In genomic region chr4:86924805-86925204, GRCh38 we compare ENCODE assay signal across 15 cellular contexts. TPM values are rescaled to one million over a fixed set of nuclear protein-coding genes. Genes with fewer than 3 reads are reported as not detected.
DNase-seq lines count a peak whose midpoint lies in the region; ATAC-seq, FAIRE-seq and TF ChIP-seq lines count a peak whose summit lies in the region.
"Had no signal": no experiment of that assay in that cellular context is flagged by ENCODE, and none has a peak within 500 bp of the region (broad histone marks: within the 10 kb centered on the region; RNA-seq: fewer than 3 reads in every experiment).

No MANE protein-coding gene starts in this region.

- no peak overlapping the region for H3K9ac ChIP-seq in BLaER1 treated with 17β-estradiol and CSF1 and Interleukin-3, amounts not matched to agents 10 nM and 100 nM

- H3K36me3 Mint-ChIP-seq in activated naive CD8-positive, alpha-beta T cell treated with anti-CD3 and anti-CD28 coated beads, Interleukin-2, amount 50 U/mL, for 24 hours (ENCODE audit: low read depth): no peaks in the 10 kb centered on the region

- peak; percentile 73 for FAIRE-seq in RCC 7860 (lab: Jason Lieb, UNC)
- FAIRE-seq: TTC549 had no signal

- intact Hi-C loops in left ventricle myocardium superior (cut with micrococcal nuclease): loop anchor here (5.0 kb wide), 1 partner anchor 307 kb away; no protein-coding TSS in a partner anchor

- H3K9me3 Mint-ChIP-seq in activated naive CD8-positive, alpha-beta T cell treated with anti-CD3 and anti-CD28 coated beads, Interleukin-2, amount 50 U/mL, for 24 hours: no peaks in the 10 kb centered on the region
- H3K9me3 Mint-ChIP-seq: memory B cell had no signal

- H3K27me3 Mint-ChIP-seq in activated naive CD8-positive, alpha-beta T cell treated with anti-CD3 and anti-CD28 coated beads, Interleukin-2, amount 50 U/mL, for 24 hours: no peaks in the 10 kb centered on the region
- H3K27me3 Mint-ChIP-seq: B cell, memory B cell had no signal

- H3K27ac ChIP-seq in BLaER1 treated with 17β-estradiol and CSF1 and Interleukin-3, amounts not matched to agents 10 nM and 100 nM: peak overlapping the region in 5 of 11 experiments; percentile 0 to 50 (median 22); a peak in 7 of 22 replicates
- H3K27ac ChIP-seq: body of pancreas, tibial artery had no signal

- H3K4me1 Mint-ChIP-seq in activated naive CD8-positive, alpha-beta T cell treated with anti-CD3 and anti-CD28 coated beads, Interleukin-2, amount 50 U/mL, for 24 hours: peaks cover 25% of the 10 kb centered on the region

- no peak for TF ChIP-seq CTCF in choroid plexus epithelial cell (conservative IDR thresholded peaks at IDR 0.05; ENCODE audit: low read depth, low read length)

- DNase-seq in RCC 7860 (ENCODE audit: low spot score): peak; percentile 91
- peak; percentile 85 for DNase-seq in choroid plexus epithelial cell (ENCODE audit: low read depth)
- peak; percentile 85 to 86 for DNase-seq in lung microvascular endothelial cell (ENCODE audit: low read depth in 2 of 2)
- no peak for DNase-seq in left ventricle myocardium superior
- DNase-seq in activated naive CD8-positive, alpha-beta T cell treated with anti-CD3 and anti-CD28 coated beads, Interleukin-2, amount 50 U/mL, for 24 hours: no peak
- no peak for DNase-seq in NCI-H1092 treated with DMSO at 0.1 percent for 48 hours (lab: John Stamatoyannopoulos, UW)
- DNase-seq in T-helper 1 cell: no peak
- DNase-seq: body of pancreas, NCI-H1930, psoas muscle had no signal

- no peak for ATAC-seq in left ventricle myocardium superior
- no peak for ATAC-seq in activated naive CD8-positive, alpha-beta T cell treated with anti-CD3 and anti-CD28 coated beads, Interleukin-2, amount 50 U/mL, for 24 hours
- ATAC-seq: body of pancreas, psoas muscle had no signal

- peaks cover 6 to 50% (median 22%) of the 10 kb centered on the region in 11 experiments; a peak in 17 of 22 replicates for H3K36me3 ChIP-seq in BLaER1 treated with 17β-estradiol and CSF1 and Interleukin-3, amounts not matched to agents 10 nM and 100 nM

- H4K20me1 ChIP-seq in BLaER1 treated with 17β-estradiol and CSF1 and Interleukin-3, amounts not matched to agents 10 nM and 100 nM: no peaks in the 10 kb centered on the region

- H3K4me1 ChIP-seq in BLaER1 treated with 17β-estradiol and CSF1 and Interleukin-3, amounts not matched to agents 10 nM and 100 nM: peaks cover 18 to 91% (median 61%) of the 10 kb centered on the region in 10 experiments

- H3K27ac Mint-ChIP-seq in activated naive CD8-positive, alpha-beta T cell treated with anti-CD3 and anti-CD28 coated beads, Interleukin-2, amount 50 U/mL, for 24 hours: no peak overlapping the region
- H3K27ac Mint-ChIP-seq: B cell, memory B cell had no signal

- H3K27me3 ChIP-seq in BLaER1 treated with 17β-estradiol and CSF1 and Interleukin-3, amounts not matched to agents 10 nM and 100 nM: no peaks in the 10 kb centered on the region
- H3K27me3 ChIP-seq: body of pancreas, tibial artery had no signal

- no peak overlapping the region for H3K4me3 Mint-ChIP-seq in activated naive CD8-positive, alpha-beta T cell treated with anti-CD3 and anti-CD28 coated beads, Interleukin-2, amount 50 U/mL, for 24 hours
- H3K4me3 Mint-ChIP-seq: B cell, memory B cell had no signal

- H3K4me3 ChIP-seq in BLaER1 treated with 17β-estradiol and CSF1 and Interleukin-3, amounts not matched to agents 10 nM and 100 nM: no peak overlapping the region
- H3K4me3 ChIP-seq in choroid plexus epithelial cell (ENCODE audit: low read depth, low read length): no peak overlapping the region
- H3K4me3 ChIP-seq: body of pancreas, psoas muscle, tibial artery had no signal

- no peaks in the 10 kb centered on the region for H3K9me3 ChIP-seq in BLaER1 treated with 17β-estradiol and CSF1 and Interleukin-3, amounts not matched to agents 10 nM and 100 nM (replicated peaks in 1 of 11)
- H3K9me3 ChIP-seq: body of pancreas, psoas muscle, tibial artery had no signal

- H3K4me2 ChIP-seq in BLaER1 treated with 17β-estradiol and CSF1 and Interleukin-3, amounts not matched to agents 10 nM and 100 nM: peak overlapping the region in 7 of 11 experiments; percentile 13 to 73 (median 43); a peak in 12 of 22 replicates

RNA-seq across cellular contexts. Expression of gene AFF1, which starts 10.0 kb away (rescaled TPM):
- total RNA-seq in lung microvascular endothelial cell: 13.1 and 22.4 TPM in 2 replicates
- 77.8 TPM for total RNA-seq in left ventricle myocardium superior

RNA-seq across cellular contexts. Expression of gene C4orf36, which starts 32.6 kb away (rescaled TPM):
- total RNA-seq in lung microvascular endothelial cell: not detected in 2 replicates
- total RNA-seq in left ventricle myocardium superior: 1.1 TPM
- total RNA-seq: B cell had no signal

Comparison
In these comparisons a context has a peak if more than half of its experiments do, and no peak if none do; other contexts are left out.
1. DNase-seq: peak in RCC 7860 (single experiment), choroid plexus epithelial cell (single experiment) and lung microvascular endothelial cell (2 of 2); none in left ventricle myocardium superior (single experiment), activated naive CD8-positive, alpha-beta T cell treated with anti-CD3 and anti-CD28 coated beads, Interleukin-2, amount 50 U/mL, for 24 hours (single experiment), NCI-H1092 treated with DMSO at 0.1 percent for 48 hours (single experiment) and T-helper 1 cell (0 of 5).